Comparison of ENCODE assay signal across 10 cellular contexts in the genomic region with DNA sequence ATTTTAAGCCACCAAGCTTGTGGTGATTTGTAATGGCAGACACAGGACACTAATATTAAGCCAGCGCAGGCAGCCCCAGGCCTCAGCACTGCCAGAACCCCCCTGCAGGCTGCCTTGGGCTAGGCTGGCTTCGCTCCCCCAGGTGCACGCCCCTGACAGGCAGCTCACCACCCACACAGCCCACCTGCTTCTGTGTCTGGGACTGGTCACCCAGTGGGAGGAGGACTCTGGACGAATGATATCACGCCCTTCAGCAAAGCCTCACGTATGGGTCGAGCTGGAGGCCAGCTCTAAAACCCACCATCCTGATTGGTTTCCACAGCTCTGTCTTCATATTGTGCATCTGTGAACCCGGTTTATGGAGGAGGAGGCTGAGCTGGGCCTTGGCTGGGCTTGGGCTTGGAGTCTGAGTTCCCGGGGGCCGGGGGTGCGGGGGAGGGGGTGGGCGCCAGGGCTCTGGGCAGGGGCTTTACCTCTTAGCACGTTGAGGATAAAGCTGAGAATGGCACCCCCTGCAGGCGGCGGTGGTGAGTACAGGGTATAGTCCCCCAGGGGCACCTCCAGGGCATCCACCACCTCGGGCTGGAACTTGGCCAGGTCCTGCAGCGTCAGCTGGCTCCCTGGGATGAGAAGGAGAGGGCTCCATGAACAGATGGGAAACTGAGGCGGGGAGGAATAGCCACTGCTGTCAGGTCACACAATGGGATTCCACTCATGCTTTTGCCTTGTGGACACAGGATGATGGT. TPM values are rescaled to one million over a fixed set of nuclear protein-coding genes. Genes with fewer than 3 reads are reported as not detected.
DNase-seq lines count a peak whose midpoint lies in the region; ATAC-seq, FAIRE-seq and TF ChIP-seq lines count a peak whose summit lies in the region.
"Had no signal": no experiment of that assay in that cellular context is flagged by ENCODE, and none has a peak within 500 bp of the region (broad histone marks: within the 10 kb centered on the region; RNA-seq: fewer than 3 reads in every experiment).

No MANE protein-coding gene starts in this region.

- H3K36me3 ChIP-seq in cardiac muscle cell (no peaks in the 10 kb centered on the region), pancreas (no peaks in the 10 kb centered on the region)

- DNase-seq in cardiac muscle cell (ENCODE audit: low read depth in 1 of 2, low spot score in 1 of 2) = peak in 1 of 2 donors; percentile 36
- no peak for DNase-seq in Right ventricle myocardium inferior (ENCODE audit: missing footprints)
- DNase-seq in activated CD4-positive, alpha-beta T cell treated with anti-CD3 and anti-CD28 coated beads for 4 hours = peak; percentile 59 to 68
- DNase-seq in ecto neural progenitor cell (ENCODE audit: low spot score) = peak; percentile 86
- peak; percentile 36 to 88 (median 75) for DNase-seq in pancreas
- no peak for DNase-seq in foreskin melanocyte

- TF ChIP-seq CTCF in cardiac muscle cell (IDR thresholded peaks at IDR 0.05; ENCODE audit: low read depth, low read length) (peak; percentile 46), pancreas (IDR thresholded peaks at IDR 0.05) (peak in 3 of 4 donors; percentile 37 to 47 (median 38))

- FAIRE-seq in pancreas (lab: Jason Lieb, UNC) = no peak
- FAIRE-seq: astrocyte, G401.6 had no signal

- H3K27ac ChIP-seq in cardiac muscle cell (no peak overlapping the region), pancreas (no peak overlapping the region)

- intact Hi-C loops in Right ventricle myocardium inferior (cut with DNase I) (no loop called here), pancreas (cut with DNase I) (loop anchor here in 1 of 3 donors (5.0 kb wide), 1 partner anchor 44 kb away; no protein-coding TSS in a partner anchor)

- H3K4me3 ChIP-seq in cardiac muscle cell (no peak overlapping the region), pancreas (no peak overlapping the region)

- H3K4me1 ChIP-seq in cardiac muscle cell (ENCODE audit: low read depth) (peaks cover 3% of the 10 kb centered on the region), pancreas (no peaks in the 10 kb centered on the region)

- ATAC-seq in Right ventricle myocardium inferior (no peak), pancreas (peak; percentile 78 to 87 (median 80)), HG02610 (IDR thresholded peaks at IDR 0.05; ENCODE audit: unreplicated experiment) (no peak), HG03571 (IDR thresholded peaks at IDR 0.05; ENCODE audit: unreplicated experiment) (no peak)

- H3K9me3 ChIP-seq in cardiac muscle cell (ENCODE audit: low read depth) (no peaks in the 10 kb centered on the region), pancreas (no peaks in the 10 kb centered on the region)

- 32 to 34% methylated on average over 16 to 18 of the region's 18 CpGs for WGBS in pancreas, 2 donors

- no peaks in the 10 kb centered on the region for H3K27me3 ChIP-seq in cardiac muscle cell
- no peaks in the 10 kb centered on the region for H3K27me3 ChIP-seq in pancreas

RNA-seq across cellular contexts. Expression of gene GGT5, which starts 13.8 kb away (rescaled TPM):
- total RNA-seq in cardiac muscle cell (0.21 and 0.35 TPM in 2 replicates), Right ventricle myocardium inferior (27.6 TPM), pancreas (10 to 100 TPM in 4 of 6 donors, 1 to 10 TPM in 2; 2.3 to 18.3 (median 11.4) TPM)
- polyA plus RNA-seq in cardiac muscle cell (2.3 and 3.6 TPM in 2 replicates), pancreas (10 to 100 TPM; 12.3 to 15.9 TPM)

RNA-seq across cellular contexts. Expression of gene SPECC1L, which starts 39.5 kb away (rescaled TPM):
- total RNA-seq in cardiac muscle cell = 36.9 and 43.2 TPM in 2 replicates
- polyA plus RNA-seq in cardiac muscle cell = 19.7 and 26.9 TPM in 2 replicates
- total RNA-seq in Right ventricle myocardium inferior = 45.7 TPM
- total RNA-seq in pancreas = 10 to 100 TPM; 25.7 to 36.3 (median 28.7) TPM
- 10 to 100 TPM in 1 of 2 donors, 1 to 10 TPM in 1; 8.6 to 10.4 TPM for polyA plus RNA-seq in pancreas

RNA-seq across cellular contexts. Expression of gene SUSD2, which starts 49.8 kb away (rescaled TPM):
- 2.2 and 2.6 TPM in 2 replicates for total RNA-seq in cardiac muscle cell
- 1.8 and 2.2 TPM in 2 replicates for polyA plus RNA-seq in cardiac muscle cell
- 2.8 TPM for total RNA-seq in Right ventricle myocardium inferior
- total RNA-seq in pancreas = 1 to 10 TPM in 4 of 6 donors, under 1 TPM in 2; 0.35 to 7.2 (median 1.6) TPM
- 1 to 10 TPM; 3.1 to 3.4 TPM for polyA plus RNA-seq in pancreas

Comparison
In these comparisons a context has a peak if more than half of its experiments do, and no peak if none do; other contexts are left out.
1. DNase-seq: peak in activated CD4-positive, alpha-beta T cell treated with anti-CD3 and anti-CD28 coated beads for 4 hours (2 of 2), ecto neural progenitor cell (single experiment) and pancreas (6 of 6); none in Right ventricle myocardium inferior (single experiment) and foreskin melanocyte (single experiment).
2. ATAC-seq: peak in pancreas (4 of 4); none in Right ventricle myocardium inferior (single experiment), HG02610 (single experiment) and HG03571 (single experiment).